9 cellular contexts compared by ENCODE assay signal in genomic region chr12:14618990-14619389, GRCh38. TPM values are rescaled to one million over a fixed set of nuclear protein-coding genes. Genes with fewer than 3 reads are reported as not detected.
A peak's percentile ranks its signal among the peaks of the same experiment; 100 is the strongest.
DNase-seq lines count a peak whose midpoint lies in the region; TF ChIP-seq lines count a peak whose summit lies in the region.
"Had no signal": no experiment of that assay in that cellular context is flagged by ENCODE, and none has a peak within 500 bp of the region (broad histone marks: within the 10 kb centered on the region; RNA-seq: fewer than 3 reads in every experiment).

No MANE protein-coding gene starts in this region.

- no peak overlapping the region for H2AFZ ChIP-seq in OCI-LY1 (ENCODE audit: low read length)

- TF ChIP-seq POLR2A in spleen (IDR thresholded peaks at IDR 0.05), result no peak

- no peaks in the 10 kb centered on the region for H3K79me2 ChIP-seq in OCI-LY1 (ENCODE audit: insufficient read depth, low read length)

- H3K27me3 ChIP-seq in OCI-LY1 (ENCODE audit: insufficient read depth, low read length), result no peaks in the 10 kb centered on the region
- H3K27me3 ChIP-seq in spleen (replicated peaks in 1 of 7), result no peaks in the 10 kb centered on the region

- WGBS in spleen, 5 donors, result 49 to 54% (median 53%) methylated on average over 4 of the region's 4 CpGs

- H3K27ac ChIP-seq in OCI-LY1 (ENCODE audit: low read depth, low read length, poor library complexity, severe bottlenecking) (peak overlapping the region; percentile 83), spleen (no peak overlapping the region)

- TF ChIP-seq CTCF in OCI-LY1 (IDR thresholded peaks at IDR 0.05; ENCODE audit: low read length) (peak; percentile 74), fibroblast of the aortic adventitia (IDR thresholded peaks at IDR 0.05; ENCODE audit: insufficient read depth, low read length) (peak; percentile 52), spleen (IDR thresholded peaks at IDR 0.05 in 8 of 11, conservative IDR thresholded peaks at IDR 0.05 in 3 of 11) (peak in 7 of 11 experiments; percentile 29 to 51 (median 40)), GM13976 (IDR thresholded peaks at IDR 0.05; ENCODE audit: borderline replicate concordance, control extremely low read depth, extremely low read depth, insufficient read depth, missing control alignments) (no peak)

- H3K9me3 ChIP-seq in OCI-LY1 (ENCODE audit: low read length), result 0 out of 2 replicates have a peak, but pooled peaks cover 3% of the 10 kb centered on the region
- no peaks in the 10 kb centered on the region for H3K9me3 ChIP-seq in spleen

- H3K36me3 ChIP-seq in OCI-LY1 (ENCODE audit: insufficient read depth, low read length), result peaks cover 5% of the 10 kb centered on the region; the same call in 1 of the 2 replicates
- no peaks in the 10 kb centered on the region for H3K36me3 ChIP-seq in spleen

- DNase-seq in NCI-H510A treated with DMSO at 0.1 percent for 48 hours (lab: John Stamatoyannopoulos, UW), result peak; percentile 10
- DNase-seq in NCI-H510A (lab: John Stamatoyannopoulos, UW), result no peak
- peak; percentile 50 for DNase-seq in fibroblast of the aortic adventitia (ENCODE audit: low read depth)
- no peak for DNase-seq in spleen
- DNase-seq in ureter (ENCODE audit: low spot score), result no peak
- no peak for DNase-seq in GM13976 (ENCODE audit: low spot score)
- no peak for DNase-seq in NCI-H774 (lab: John Stamatoyannopoulos, UW)
- DNase-seq: naive B cell had no signal

- H3K4me2 ChIP-seq in OCI-LY1 (ENCODE audit: low read length), result peak overlapping the region; percentile 40; the same call in 1 of the 2 replicates

- no peaks in the 10 kb centered on the region for H3K9me2 ChIP-seq in OCI-LY1 (ENCODE audit: low read depth, low read length)

- peaks cover 6% of the 10 kb centered on the region for H3F3A ChIP-seq in OCI-LY1 (ENCODE audit: insufficient read depth, low read length)

- intact Hi-C loops in spleen (cut with DNase I; ENCODE audit: low total_unique reads), result no loop called here

- peak overlapping the region; percentile 2; the same call in 1 of the 2 replicates for H3K9ac ChIP-seq in OCI-LY1 (ENCODE audit: low read length)

- no peak overlapping the region for H3K4me3 ChIP-seq in OCI-LY1 (ENCODE audit: low read depth, low read length, poor library complexity, severe bottlenecking)
- no peak overlapping the region for H3K4me3 ChIP-seq in fibroblast of the aortic adventitia (ENCODE audit: low read depth, low read length)
- no peak overlapping the region for H3K4me3 ChIP-seq in spleen

- in situ Hi-C loops in GM13976 (cut with MboI; ENCODE audit: low sequenced_read_pairs, unreplicated experiment), result loop anchor here (10.0 kb wide), 1 partner anchor 254 kb away; the partner anchor contains the start of gene ATF7IP

- peaks cover 47% of the 10 kb centered on the region for H3K4me1 ChIP-seq in OCI-LY1 (ENCODE audit: insufficient read depth, low read length, severe bottlenecking)
- peaks cover 0 to 46% (median 16%) of the 10 kb centered on the region in 6 donors for H3K4me1 ChIP-seq in spleen

- H4K20me1 ChIP-seq in OCI-LY1 (ENCODE audit: insufficient read depth, low read length), result no peaks in the 10 kb centered on the region

RNA-seq across cellular contexts. Expression of gene PLBD1, which starts 51.3 kb away (rescaled TPM):
- 2.4 and 3.4 TPM in 2 replicates for total RNA-seq in fibroblast of the aortic adventitia (ENCODE audit: low replicate concordance)
- total RNA-seq in spleen, result 10 to 100 TPM; 26.8 to 83.2 (median 36.3) TPM
- polyA plus RNA-seq in spleen, result 1 to 10 TPM; 3.1 to 8.3 (median 5.5) TPM
- 85.4 TPM for total RNA-seq in ureter

Comparison
In these comparisons a context has a peak if more than half of its experiments do, and no peak if none do; other contexts are left out.
1. DNase-seq: peak in NCI-H510A treated with DMSO at 0.1 percent for 48 hours (single experiment) and fibroblast of the aortic adventitia (single experiment); none in NCI-H510A (single experiment), spleen (single experiment), ureter (single experiment), GM13976 (single experiment) and NCI-H774 (single experiment).